In the genomic region with DNA sequence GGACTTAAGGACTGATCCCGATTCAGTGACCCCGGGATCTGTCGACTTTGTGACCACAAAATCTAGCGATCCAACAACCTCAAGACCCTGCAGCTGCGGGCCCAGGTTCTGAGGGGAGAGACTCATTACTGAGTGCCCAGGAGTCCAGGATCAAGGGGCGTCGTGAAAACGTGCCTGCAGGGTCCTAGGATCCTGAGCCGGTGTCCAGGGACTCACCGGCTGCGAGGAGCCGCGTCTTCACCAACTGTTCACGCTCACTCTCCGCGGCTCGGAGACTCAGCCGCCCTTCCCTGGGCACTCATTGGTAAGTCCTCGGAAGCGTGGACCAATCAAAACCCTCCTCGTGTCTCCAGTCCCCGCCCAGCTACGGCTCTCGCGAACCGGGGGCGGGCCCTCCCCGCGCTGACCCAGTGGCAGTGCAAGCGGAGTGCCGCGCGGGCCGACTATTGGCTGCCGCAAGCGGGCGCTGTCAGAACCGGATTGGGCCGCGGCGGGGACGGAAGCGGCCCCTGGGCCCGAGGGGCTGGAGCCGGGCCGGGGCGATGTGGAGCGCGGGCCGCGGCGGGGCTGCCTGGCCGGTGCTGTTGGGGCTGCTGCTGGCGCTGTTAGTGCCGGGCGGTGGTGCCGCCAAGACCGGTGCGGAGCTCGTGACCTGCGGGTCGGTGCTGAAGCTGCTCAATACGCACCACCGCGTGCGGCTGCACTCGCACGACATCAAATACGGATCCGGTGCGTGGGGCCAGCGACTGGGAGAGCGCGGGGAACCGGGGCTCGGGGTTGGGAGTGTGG, we compare ENCODE assay signal across 8 cellular contexts. TPM values are rescaled to one million over a fixed set of nuclear protein-coding genes. Genes with fewer than 3 reads are reported as not detected.
DNase-seq lines count a peak whose midpoint lies in the region; ATAC-seq and TF ChIP-seq lines count a peak whose summit lies in the region.

A gene with protein sequence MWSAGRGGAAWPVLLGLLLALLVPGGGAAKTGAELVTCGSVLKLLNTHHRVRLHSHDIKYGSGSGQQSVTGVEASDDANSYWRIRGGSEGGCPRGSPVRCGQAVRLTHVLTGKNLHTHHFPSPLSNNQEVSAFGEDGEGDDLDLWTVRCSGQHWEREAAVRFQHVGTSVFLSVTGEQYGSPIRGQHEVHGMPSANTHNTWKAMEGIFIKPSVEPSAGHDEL (plus strand): TSS at position 508 of the 789 bp plus-strand sequence. CDS start 35 bp downstream, at position 543.

- no peaks in the 10 kb centered on the region for H3K9me3 ChIP-seq in esophagus squamous epithelium

- H3F3A ChIP-seq in GM23338 (replicated peaks; ENCODE audit: low read depth) = peaks cover 15% of the 10 kb centered on the region

- H3K4me3 Mint-ChIP-seq in GM23338 = peak within 1 kb of the TSS; percentile 84
- H3K4me3 Mint-ChIP-seq in activated T-cell treated with anti-CD3 and anti-CD28 coated beads, Interleukin-2, amount 50 U/mL, for 72 hours = peak within 1 kb of the TSS; percentile 66 to 97

- DNase-seq in Daoy (ENCODE audit: low read depth) (peak; percentile 99), GM23338 (ENCODE audit: low spot score) (peak; percentile 99), LHCN-M2 (ENCODE audit: low read depth) (peak; percentile 98), RKO (ENCODE audit: low spot score) (peak; percentile 98), esophagus squamous epithelium (lab: John Stamatoyannopoulos, UW) (peak; percentile 94), myocyte (ENCODE audit: low read depth) (peak; percentile 99)
- DNase-seq in activated T-cell treated with anti-CD3 and anti-CD28 coated beads, Interleukin-2, amount 50 U/mL, for 72 hours = peak; percentile 98 to 99
- peak; percentile 96 to 98 for DNase-seq in stimulated activated CD8-positive, alpha-beta memory T cell treated with anti-CD3 and anti-CD28 coated beads, Interleukin-7, amount 100 ng/mL, for 4 hours (ENCODE audit: low read depth in 2 of 2)

- H3K27me3 ChIP-seq in GM23338 (ENCODE audit: insufficient read depth) = peaks cover 8% of the 10 kb centered on the region
- H3K27me3 ChIP-seq in esophagus squamous epithelium = no peaks in the 10 kb centered on the region

- H3K36me3 Mint-ChIP-seq in GM23338 (ENCODE audit: low read depth) = peaks cover 21% of the 10 kb centered on the region
- peaks cover 2 to 4% of the 10 kb centered on the region in 2 donors for H3K36me3 Mint-ChIP-seq in activated T-cell treated with anti-CD3 and anti-CD28 coated beads, Interleukin-2, amount 50 U/mL, for 72 hours (ENCODE audit: insufficient read depth in 2 of 2)

- H2AFZ ChIP-seq in GM23338 = peak within 1 kb of the TSS; percentile 85

- peaks cover 7% of the 10 kb centered on the region; the same call in 1 of the 2 replicates for H3K4me1 ChIP-seq in GM23338 (ENCODE audit: insufficient read depth)
- peaks cover 15 to 34% (median 25%) of the 10 kb centered on the region in 3 donors for H3K4me1 ChIP-seq in esophagus squamous epithelium

- H3K4me2 ChIP-seq in GM23338 = peak within 1 kb of the TSS; percentile 89

- peak within 1 kb of the TSS; percentile 44; the same call in 1 of the 2 replicates for H3K27ac Mint-ChIP-seq in GM23338
- H3K27ac Mint-ChIP-seq in activated T-cell treated with anti-CD3 and anti-CD28 coated beads, Interleukin-2, amount 50 U/mL, for 72 hours = peak within 1 kb of the TSS; percentile 45

- no peak for TF ChIP-seq CTCF in GM23338 (conservative IDR thresholded peaks at IDR 0.05; ENCODE audit: low read depth in 2 of 2)
- peak in 3 of 6 experiments; percentile 28 to 66 (median 31) for TF ChIP-seq CTCF in esophagus squamous epithelium (IDR thresholded peaks at IDR 0.05)

- no peaks in the 10 kb centered on the region for H3K79me2 ChIP-seq in GM23338 (replicated peaks; ENCODE audit: insufficient read depth)

- H3K27me3 Mint-ChIP-seq in GM23338 (ENCODE audit: insufficient read depth, low read depth, poor library complexity) = peaks cover 17% of the 10 kb centered on the region
- peaks cover 9% of the 10 kb centered on the region for H3K27me3 Mint-ChIP-seq in activated T-cell treated with anti-CD3 and anti-CD28 coated beads, Interleukin-2, amount 50 U/mL, for 72 hours (ENCODE audit: low read depth)

- H3K27ac ChIP-seq in GM23338 (ENCODE audit: low read depth) (no peak within 1 kb of the TSS), esophagus squamous epithelium (peak within 1 kb of the TSS; percentile 69 to 77 (median 75))

- no peaks in the 10 kb centered on the region for H3K9me3 Mint-ChIP-seq in GM23338
- H3K9me3 Mint-ChIP-seq in activated T-cell treated with anti-CD3 and anti-CD28 coated beads, Interleukin-2, amount 50 U/mL, for 72 hours = no peaks in the 10 kb centered on the region

- ATAC-seq in GM23338 = peak; percentile 90
- ATAC-seq in activated T-cell treated with anti-CD3 and anti-CD28 coated beads, Interleukin-2, amount 50 U/mL, for 72 hours (replicated peaks in 1 of 2) = peak; percentile 98

- H3K4me1 Mint-ChIP-seq in GM23338 = peaks cover 17% of the 10 kb centered on the region
- peaks cover 22% of the 10 kb centered on the region for H3K4me1 Mint-ChIP-seq in activated T-cell treated with anti-CD3 and anti-CD28 coated beads, Interleukin-2, amount 50 U/mL, for 72 hours (ENCODE audit: low read depth)

- intact Hi-C loops in esophagus squamous epithelium (cut with DNase I) = no loop called here

- H4K20me1 ChIP-seq in GM23338 (replicated peaks; ENCODE audit: insufficient read depth) = peaks cover 5% of the 10 kb centered on the region; the same call in 1 of the 2 replicates

- H3K36me3 ChIP-seq in GM23338 (ENCODE audit: insufficient read depth) = no peaks in the 10 kb centered on the region
- H3K36me3 ChIP-seq in esophagus squamous epithelium = peaks cover 0 to 23% (median 0%) of the 10 kb centered on the region in 3 donors

- H3K4me3 ChIP-seq in GM23338 (peak within 1 kb of the TSS; percentile 90), esophagus squamous epithelium (peak within 1 kb of the TSS; percentile 62 to 80 (median 76))

- TF ChIP-seq POLR2A in esophagus squamous epithelium (IDR thresholded peaks at IDR 0.05) = peak in 3 of 4 donors; percentile 14 to 70 (median 69)

- 0% methylated on average over 14 to 25 of the region's 76 CpGs for WGBS in esophagus squamous epithelium, 2 donors

- no peaks in the 10 kb centered on the region for H3K9me2 ChIP-seq in GM23338 (ENCODE audit: insufficient read depth)

TF ChIP-seq in GM23338, 12 proteins besides CTCF, POLR2A, EP300 and RAD21 (continues in another document):
- TF ChIP-seq JUNB (IDR thresholded peaks at IDR 0.05; ENCODE audit: unreplicated experiment) (no peak), CREB1 (CRISPR knock-in tag; IDR thresholded peaks at IDR 0.05; ENCODE audit: low read depth) (peak; percentile 60), ZNF331 (CRISPR knock-in tag; IDR thresholded peaks at IDR 0.05; ENCODE audit: low read depth) (no peak), EZH2 (IDR thresholded peaks at IDR 0.05; ENCODE audit: low read depth, unreplicated experiment) (peak; percentile 47), POLR2AphosphoS5 (IDR thresholded peaks at IDR 0.05; ENCODE audit: low read depth) (peak; percentile 86), NANOG (IDR thresholded peaks at IDR 0.05; ENCODE audit: borderline replicate concordance) (no peak), EZH2phosphoT487 (IDR thresholded peaks at IDR 0.05; ENCODE audit: unreplicated experiment) (no peak), STAT1 (IDR thresholded peaks at IDR 0.05; ENCODE audit: unreplicated experiment) (no peak)
- TF ChIP-seq, protein P1, sequence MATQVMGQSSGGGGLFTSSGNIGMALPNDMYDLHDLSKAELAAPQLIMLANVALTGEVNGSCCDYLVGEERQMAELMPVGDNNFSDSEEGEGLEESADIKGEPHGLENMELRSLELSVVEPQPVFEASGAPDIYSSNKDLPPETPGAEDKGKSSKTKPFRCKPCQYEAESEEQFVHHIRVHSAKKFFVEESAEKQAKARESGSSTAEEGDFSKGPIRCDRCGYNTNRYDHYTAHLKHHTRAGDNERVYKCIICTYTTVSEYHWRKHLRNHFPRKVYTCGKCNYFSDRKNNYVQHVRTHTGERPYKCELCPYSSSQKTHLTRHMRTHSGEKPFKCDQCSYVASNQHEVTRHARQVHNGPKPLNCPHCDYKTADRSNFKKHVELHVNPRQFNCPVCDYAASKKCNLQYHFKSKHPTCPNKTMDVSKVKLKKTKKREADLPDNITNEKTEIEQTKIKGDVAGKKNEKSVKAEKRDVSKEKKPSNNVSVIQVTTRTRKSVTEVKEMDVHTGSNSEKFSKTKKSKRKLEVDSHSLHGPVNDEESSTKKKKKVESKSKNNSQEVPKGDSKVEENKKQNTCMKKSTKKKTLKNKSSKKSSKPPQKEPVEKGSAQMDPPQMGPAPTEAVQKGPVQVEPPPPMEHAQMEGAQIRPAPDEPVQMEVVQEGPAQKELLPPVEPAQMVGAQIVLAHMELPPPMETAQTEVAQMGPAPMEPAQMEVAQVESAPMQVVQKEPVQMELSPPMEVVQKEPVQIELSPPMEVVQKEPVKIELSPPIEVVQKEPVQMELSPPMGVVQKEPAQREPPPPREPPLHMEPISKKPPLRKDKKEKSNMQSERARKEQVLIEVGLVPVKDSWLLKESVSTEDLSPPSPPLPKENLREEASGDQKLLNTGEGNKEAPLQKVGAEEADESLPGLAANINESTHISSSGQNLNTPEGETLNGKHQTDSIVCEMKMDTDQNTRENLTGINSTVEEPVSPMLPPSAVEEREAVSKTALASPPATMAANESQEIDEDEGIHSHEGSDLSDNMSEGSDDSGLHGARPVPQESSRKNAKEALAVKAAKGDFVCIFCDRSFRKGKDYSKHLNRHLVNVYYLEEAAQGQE (IDR thresholded peaks at IDR 0.05; ENCODE audit: unreplicated experiment) = no peak
- TF ChIP-seq, protein P2, sequence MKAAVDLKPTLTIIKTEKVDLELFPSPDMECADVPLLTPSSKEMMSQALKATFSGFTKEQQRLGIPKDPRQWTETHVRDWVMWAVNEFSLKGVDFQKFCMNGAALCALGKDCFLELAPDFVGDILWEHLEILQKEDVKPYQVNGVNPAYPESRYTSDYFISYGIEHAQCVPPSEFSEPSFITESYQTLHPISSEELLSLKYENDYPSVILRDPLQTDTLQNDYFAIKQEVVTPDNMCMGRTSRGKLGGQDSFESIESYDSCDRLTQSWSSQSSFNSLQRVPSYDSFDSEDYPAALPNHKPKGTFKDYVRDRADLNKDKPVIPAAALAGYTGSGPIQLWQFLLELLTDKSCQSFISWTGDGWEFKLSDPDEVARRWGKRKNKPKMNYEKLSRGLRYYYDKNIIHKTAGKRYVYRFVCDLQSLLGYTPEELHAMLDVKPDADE (IDR thresholded peaks at IDR 0.05) = no peak

RNA-seq across cellular contexts. Expression of the gene that starts here (rescaled TPM):
- 53.8 and 79.6 TPM in 2 replicates for total RNA-seq in Daoy (2014; rRNA removed; shearing (Covaris generic))
- 60.3 and 62.3 TPM in 2 replicates for total RNA-seq in GM23338 (2014; rRNA removed; shearing (Covaris generic))
- 72.7 and 74.8 TPM in 2 replicates for polyA plus RNA-seq in GM23338 (2016; fragmentation: Nextera tagmentation; extraction: Ambion mirVana)
- total RNA-seq in LHCN-M2 (2014; rRNA removed) (40.5 and 49.7 TPM in 2 replicates), esophagus squamous epithelium (10 to 100 TPM; 19.6 to 29.7 (median 24.6) TPM), myocyte (37.8 and 63.1 TPM in 2 replicates)
- 61.1 TPM for polyA plus RNA-seq in LHCN-M2 (2012)
- total RNA-seq in activated T-cell treated with anti-CD3 and anti-CD28 coated beads, Interleukin-2, amount 50 U/mL, for 72 hours = 10 to 100 TPM; 22.8 to 29.9 TPM
- 67.2 TPM for polyA plus RNA-seq in myocyte (2012)
